Comparison of ENCODE assay signal across 8 cellular contexts in the genomic region with DNA sequence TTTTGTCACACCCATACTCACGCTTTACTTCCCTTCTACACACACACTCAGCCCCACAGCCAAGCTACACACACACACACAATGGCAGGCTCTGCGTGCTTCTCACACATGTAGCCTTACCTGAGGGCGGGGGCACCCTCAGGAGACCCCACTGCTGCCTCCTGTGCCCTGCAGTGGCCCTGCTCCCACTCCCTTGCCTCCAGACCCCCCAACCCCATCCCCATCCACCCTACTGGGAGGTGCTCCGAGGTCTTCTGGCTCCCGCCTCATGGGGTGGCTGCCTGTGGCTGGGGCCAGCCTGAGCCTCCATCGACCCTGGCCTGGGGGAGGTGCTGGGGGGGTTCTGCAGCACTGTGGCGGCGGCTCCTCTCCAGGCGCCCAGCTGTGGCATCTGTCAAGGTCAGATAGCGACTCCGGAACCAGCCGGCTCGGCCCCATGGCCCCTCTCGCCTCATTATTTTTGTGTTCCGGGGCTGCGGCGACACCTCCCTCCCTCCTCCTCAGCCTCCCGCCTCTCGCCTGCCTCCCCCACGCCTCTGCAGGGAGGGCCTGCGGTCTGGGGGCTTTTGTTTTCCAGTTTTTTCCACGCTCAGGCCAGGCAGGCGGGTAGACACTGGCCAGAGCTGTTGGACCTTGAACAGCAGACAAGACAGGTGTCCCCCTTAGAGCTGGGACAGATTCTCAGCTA. TPM values are rescaled to one million over a fixed set of nuclear protein-coding genes. Genes with fewer than 3 reads are reported as not detected.
A peak's percentile ranks its signal among the peaks of the same experiment; 100 is the strongest.
DNase-seq lines count a peak whose midpoint lies in the region; ATAC-seq, FAIRE-seq and TF ChIP-seq lines count a peak whose summit lies in the region.

No MANE protein-coding gene starts in this region.

- no peaks in the 10 kb centered on the region for H3K27me3 Mint-ChIP-seq in naive thymus-derived CD8-positive, alpha-beta T cell

- no peaks in the 10 kb centered on the region for H3K9me3 Mint-ChIP-seq in naive thymus-derived CD8-positive, alpha-beta T cell

- peak; percentile 57 for TF ChIP-seq POLR2A in K562 (conservative IDR thresholded peaks at IDR 0.05)

- H3K36me3 Mint-ChIP-seq in naive thymus-derived CD8-positive, alpha-beta T cell, result no peaks in the 10 kb centered on the region

- peaks cover 69% of the 10 kb centered on the region for H3K4me1 ChIP-seq in DND-41 (ENCODE audit: insufficient read depth, low read length)
- H3K4me1 ChIP-seq in Karpas-422 (ENCODE audit: low read length), result peaks cover 36% of the 10 kb centered on the region
- H3K4me1 ChIP-seq in K562 (replicated peaks in 1 of 2; ENCODE audit: control insufficient read depth in 2 of 2, insufficient read depth in 2 of 2, low read length in 2 of 2), result peaks cover 74 to 84% of the 10 kb centered on the region in 2 experiments

- H3K9ac ChIP-seq in DND-41 (ENCODE audit: low read depth, low read length) (peak overlapping the region; percentile 61), Karpas-422 (ENCODE audit: low read length) (peak overlapping the region; percentile 34), K562 (ENCODE audit: insufficient read depth in 1 of 2, low read depth in 2 of 2, low read length in 2 of 2) (peak overlapping the region; percentile 82 to 92)

- H2AFZ ChIP-seq in DND-41 (ENCODE audit: low read depth, low read length) (peak overlapping the region; percentile 55), Karpas-422 (ENCODE audit: low read length) (no peak overlapping the region; the same call in 1 of the 2 replicates), K562 (ENCODE audit: low read depth, low read length) (no peak overlapping the region)

- TF ChIP-seq CTCF in DND-41 (IDR thresholded peaks at IDR 0.05; ENCODE audit: borderline replicate concordance, extremely low read depth, low read length, poor library complexity, severe bottlenecking), result no peak
- TF ChIP-seq CTCF in K562 (IDR thresholded peaks at IDR 0.05 in 2 of 3, conservative IDR thresholded peaks at IDR 0.05 in 1 of 3; ENCODE audit: insufficient read depth in 2 of 3, low read depth in 1 of 3, low read length in 3 of 3), result 0 out of 6 replicates have a peak, but pooled peaks of 2 of the 3 experiments have one; percentile 2 to 4

- H3K4me3 ChIP-seq in DND-41 (ENCODE audit: low read depth in 1 of 2, low read length in 2 of 2), result peak overlapping the region in 1 of 2 experiments; percentile 52; a peak in 2 of 4 replicates
- H3K4me3 ChIP-seq in Karpas-422 (ENCODE audit: low read length), result peak overlapping the region; percentile 22; the same call in 1 of the 2 replicates
- peak overlapping the region; percentile 39 for H3K4me3 ChIP-seq in K562

- H3K9me3 ChIP-seq in DND-41 (ENCODE audit: insufficient read depth, low read length, severe bottlenecking) (no peaks in the 10 kb centered on the region), Karpas-422 (ENCODE audit: low read length) (no peaks in the 10 kb centered on the region), K562 (replicated peaks; ENCODE audit: control insufficient read depth, insufficient read depth, low read depth, low read length) (no peaks in the 10 kb centered on the region)

- H3K4me1 Mint-ChIP-seq in naive thymus-derived CD8-positive, alpha-beta T cell, result peaks cover 16 to 71% (median 51%) of the 10 kb centered on the region in 4 donors

- H3K27ac Mint-ChIP-seq in naive thymus-derived CD8-positive, alpha-beta T cell, result peak overlapping the region; percentile 76 to 93 (median 86)

- TF ChIP-seq EP300 in K562 (IDR thresholded peaks at IDR 0.05; ENCODE audit: low read length), result peak; percentile 94

- under 1% methylated on average over 14 of the region's 23 CpGs for WGBS in K562 (ENCODE audit: insufficient coverage, low coverage, missing lambda C conversion rate)

- no peaks in the 10 kb centered on the region for H3K27me3 ChIP-seq in DND-41 (ENCODE audit: insufficient read depth, low read length, poor library complexity)
- H3K27me3 ChIP-seq in Karpas-422 (ENCODE audit: low read length), result no peaks in the 10 kb centered on the region; the same call in 1 of the 2 replicates
- no peaks in the 10 kb centered on the region for H3K27me3 ChIP-seq in K562 (ENCODE audit: control insufficient read depth in 2 of 2, insufficient read depth in 2 of 2, low read length in 2 of 2)

- peaks cover 91% of the 10 kb centered on the region for H3K79me2 ChIP-seq in DND-41 (ENCODE audit: insufficient read depth, low read length)
- H3K79me2 ChIP-seq in Karpas-422 (ENCODE audit: low read length), result no peaks in the 10 kb centered on the region
- H3K79me2 ChIP-seq in K562 (ENCODE audit: control insufficient read depth, insufficient read depth, low read length), result peaks cover 99% of the 10 kb centered on the region

- TF ChIP-seq RAD21 in K562 (CRISPR knock-in tag; conservative IDR thresholded peaks at IDR 0.05 in 1 of 2, IDR thresholded peaks at IDR 0.05 in 1 of 2), result peak; percentile 15 to 35; a peak in 3 of 4 replicates

- peak; percentile 92 for FAIRE-seq in K562 (lab: Jason Lieb, UNC)

- peaks cover 22% of the 10 kb centered on the region for H4K20me1 ChIP-seq in DND-41 (ENCODE audit: insufficient read depth, low read length)
- no peaks in the 10 kb centered on the region for H4K20me1 ChIP-seq in Karpas-422 (ENCODE audit: insufficient read depth, low read depth, low read length)
- H4K20me1 ChIP-seq in K562 (replicated peaks; ENCODE audit: control insufficient read depth, insufficient read depth, low read length), result peaks cover 34% of the 10 kb centered on the region; the same call in 1 of the 2 replicates

- in situ Hi-C loops in K562 (cut with MboI), result no loop called here

- H3K9me1 ChIP-seq in K562 (ENCODE audit: control insufficient read depth, insufficient read depth, low read length), result peaks cover 7% of the 10 kb centered on the region

- H3K36me3 ChIP-seq in DND-41 (ENCODE audit: insufficient read depth, low read length), result no peaks in the 10 kb centered on the region
- no peaks in the 10 kb centered on the region for H3K36me3 ChIP-seq in Karpas-422 (ENCODE audit: insufficient read depth, low read length)
- H3K36me3 ChIP-seq in K562 (ENCODE audit: control insufficient read depth, insufficient read depth, low read length), result peaks cover 62% of the 10 kb centered on the region; the same call in 2 of the 3 replicates

- H3K27ac ChIP-seq in DND-41 (ENCODE audit: low read length), result peak overlapping the region; percentile 94
- no peak overlapping the region for H3K27ac ChIP-seq in Karpas-422 (ENCODE audit: low read length)
- H3K27ac ChIP-seq in K562 (ENCODE audit: extremely low read depth, low read depth, low read length), result peak overlapping the region; percentile 95

- H3K4me2 ChIP-seq in DND-41 (ENCODE audit: insufficient read depth, low read length) (peak overlapping the region; percentile 69), Karpas-422 (ENCODE audit: low read depth, low read length, poor library complexity, severe bottlenecking) (peak overlapping the region; percentile 70), K562 (ENCODE audit: insufficient read depth, low read length) (peak overlapping the region; percentile 92)

- BruUV-seq in K562 (replicated peaks; lab: Mats Ljungman, UMichigan), result TSS peak; percentile 85

- intact Hi-C loops in K562 (cut with micrococcal nuclease), result loop anchor here (1.0 to 2.0 kb wide), 3 partner anchors 21 to 35 kb away; partner anchors contain the start of gene CXXC5

- CTCF ChIA-PET in K562 (lab: Yijun Ruan, JAX; ENCODE audit: low intra/inter-chr PET ratio), result interaction anchor here (0.8 kb wide), 1 partner anchor 25 kb away, joined by 3 read pairs; no protein-coding TSS in a partner anchor

- peak overlapping the region; percentile 78 to 89 (median 84) for H3K4me3 Mint-ChIP-seq in naive thymus-derived CD8-positive, alpha-beta T cell

- H3K9me2 ChIP-seq in Karpas-422 (replicated peaks; ENCODE audit: insufficient read depth, low read length), result no peaks in the 10 kb centered on the region

- peak; percentile 87 for DNase-seq in DND-41
- DNase-seq in Karpas-422, result no peak
- DNase-seq in K562 (ENCODE audit: extremely low read depth in 1 of 4, low spot score in 3 of 4), result peak; percentile 93 to 98 (median 95)
- DNase-seq in naive thymus-derived CD8-positive, alpha-beta T cell, result peak in 3 of 10 donors; percentile 18 to 66 (median 36)
- no peak for DNase-seq in NCI-H1092 (lab: John Stamatoyannopoulos, UW)

- peak; percentile 61 for ATAC-seq in DND-41 (ENCODE audit: insufficient read depth, low read depth)
- peak; percentile 33 for ATAC-seq in GM21528 (IDR thresholded peaks at IDR 0.05; ENCODE audit: low FRiP score, unreplicated experiment)
- ATAC-seq in K562, result peak; percentile 84
- peak; percentile 26 to 46 for ATAC-seq in naive thymus-derived CD8-positive, alpha-beta T cell
- no peak for ATAC-seq in HG03378 (IDR thresholded peaks at IDR 0.05; ENCODE audit: unreplicated experiment)
- no peak for ATAC-seq in GM18517 (IDR thresholded peaks at IDR 0.05; ENCODE audit: unreplicated experiment)

- POLR2A ChIA-PET in K562 (lab: Yijun Ruan, JAX), result interaction anchor here (0.6 to 5.0 kb wide), 6 partner anchors 11 to 1804 kb away, joined by 3 to 33 read pairs (median 6); no protein-coding TSS in a partner anchor
- POLR2A ChIA-PET in naive thymus-derived CD8-positive, alpha-beta T cell (lab: Charles Lee), result interaction anchor here (0.6 to 2.1 kb wide), 9 partner anchors 10 to 102 kb away, joined by 3 to 18 read pairs (median 4); partner anchors contain the start of gene CXXC5

TF ChIP-seq in K562, 482 proteins besides CTCF, POLR2A, EP300 and RAD21 (continues in another document):
- no peak for TF ChIP-seq RBM15 (IDR thresholded peaks at IDR 0.05; ENCODE audit: insufficient read depth, low read length)

RNA-seq across cellular contexts. Expression of gene CXXC5, which starts 21.7 kb away (rescaled TPM):
- total RNA-seq in Karpas-422 (2014; rRNA removed; shearing (Covaris generic); ENCODE audit: low replicate concordance), result 2.8 and 2.9 TPM in 2 replicates
- total RNA-seq in K562 (2011; cell fraction: chromatin; rRNA removed; ENCODE audit: low replicate concordance), result 44.6 and 81.0 TPM in 2 replicates
- total RNA-seq in K562 (2011; cell fraction: nucleolus; rRNA removed), result 52.9 TPM in 2 replicates
- total RNA-seq in K562 (2011; cell fraction: nucleoplasm; rRNA removed), result 37.8 and 55.7 TPM in 2 replicates
- total RNA-seq in K562 (2014; rRNA removed) (121 and 123 TPM in 2 replicates), K562 (2014; rRNA removed; fragmentation: Illumina TruSeq; extraction: Trizol) (24.1 and 25.8 TPM in 2 replicates), K562 (2015; rRNA removed; fragmentation: Illumina TruSeq; extraction: Trizol) (40.6 and 45.1 TPM in 2 replicates), K562 (2021) (79.3 and 87.8 TPM in 2 replicates)
- polyA plus RNA-seq in K562 (2011; rRNA removed) (44.8 and 51.8 TPM in 2 replicates), K562 (2014; fragmentation: Illumina TruSeq; extraction: Trizol) (45.8 and 61.2 TPM in 2 replicates), K562 (2014; fragmentation: Nextera tagmentation; extraction: Ambion mirVana) (1 to 10 TPM; 1.9 to 4.6 TPM), K562 (2014; rRNA removed) (63.8 and 67.0 TPM in 2 replicates)
- polyA plus RNA-seq in K562 (2011; cell fraction: cytosol; rRNA removed), result 47.3 and 134 TPM in 2 replicates
- polyA plus RNA-seq in K562 (2011; cell fraction: nucleus; rRNA removed), result 34.3 and 47.7 TPM in 2 replicates
- polyA plus RNA-seq in K562 (2012), result 63.1 and 65.7 TPM in 2 replicates
- polyA minus RNA-seq in K562 (2011; rRNA and poly(A)+ RNA removed), result 27.1 and 39.4 TPM in 2 replicates
- polyA minus RNA-seq in K562 (2011; cell fraction: cytosol; rRNA and poly(A)+ RNA removed), result 47.5 and 54.4 TPM in 2 replicates
- polyA minus RNA-seq in K562 (2011; cell fraction: nucleus; rRNA and poly(A)+ RNA removed), result 29.4 and 36.8 TPM in 2 replicates
- total RNA-seq in naive thymus-derived CD8-positive, alpha-beta T cell, result 1 to 10 TPM; 6.8 to 8.3 TPM
- 10 to 100 TPM in 1 of 3 donors, 1 to 10 TPM in 2; 2.6 to 24.6 (median 3.7) TPM for polyA plus RNA-seq in naive thymus-derived CD8-positive, alpha-beta T cell

Comparison
In these comparisons a context has a peak if more than half of its experiments do, and no peak if none do; other contexts are left out.
1. ATAC-seq: peak in DND-41 (single experiment), GM21528 (single experiment), K562 (single experiment) and naive thymus-derived CD8-positive, alpha-beta T cell (2 of 2); none in HG03378 (single experiment) and GM18517 (single experiment).
2. DNase-seq: peak in DND-41 (single experiment) and K562 (4 of 4); none in Karpas-422 (single experiment) and NCI-H1092 (single experiment).
3. H3K9ac ChIP-seq: peak in every context shown above with its lines; median percentile 87 in K562; 61 in DND-41; 34 in Karpas-422.
4. Peak in every context shown above with its lines, with median percentiles within 50 percentile points of each other: H3K4me2 ChIP-seq.